In the genomic region with DNA sequence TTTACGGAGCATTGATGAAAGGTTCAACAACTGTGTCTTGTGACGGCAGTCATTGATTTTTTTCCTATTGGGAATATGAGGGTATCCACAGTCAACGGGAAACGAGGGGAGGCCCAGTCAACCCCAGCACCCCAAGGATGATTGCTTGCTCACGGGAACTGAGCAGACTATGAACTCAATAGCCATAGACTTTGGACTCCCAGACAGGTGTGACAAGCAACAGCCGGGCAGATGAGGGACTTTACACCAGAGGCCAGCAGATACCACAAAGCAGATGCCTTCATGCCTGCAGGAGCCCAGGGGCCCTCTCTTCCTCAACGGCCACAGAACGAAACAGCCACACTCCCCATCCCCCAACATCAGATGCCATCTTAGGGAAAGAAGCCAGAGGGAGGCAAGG, we compare ENCODE assay signal across 2 cellular contexts.
TF ChIP-seq lines count a peak whose summit lies in the region.

No MANE protein-coding gene starts in this region.

TF ChIP-seq in HepG2, 621 proteins besides CTCF, POLR2A, EP300 and RAD21 (continued from another document):
- TF ChIP-seq, protein P1, sequence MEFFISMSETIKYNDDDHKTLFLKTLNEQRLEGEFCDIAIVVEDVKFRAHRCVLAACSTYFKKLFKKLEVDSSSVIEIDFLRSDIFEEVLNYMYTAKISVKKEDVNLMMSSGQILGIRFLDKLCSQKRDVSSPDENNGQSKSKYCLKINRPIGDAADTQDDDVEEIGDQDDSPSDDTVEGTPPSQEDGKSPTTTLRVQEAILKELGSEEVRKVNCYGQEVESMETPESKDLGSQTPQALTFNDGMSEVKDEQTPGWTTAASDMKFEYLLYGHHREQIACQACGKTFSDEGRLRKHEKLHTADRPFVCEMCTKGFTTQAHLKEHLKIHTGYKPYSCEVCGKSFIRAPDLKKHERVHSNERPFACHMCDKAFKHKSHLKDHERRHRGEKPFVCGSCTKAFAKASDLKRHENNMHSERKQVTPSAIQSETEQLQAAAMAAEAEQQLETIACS (CRISPR knock-in tag; IDR thresholded peaks at IDR 0.05), result no peak
- TF ChIP-seq ZNF792 (CRISPR knock-in tag; IDR thresholded peaks at IDR 0.05) (no peak), ZNF720 (CRISPR knock-in tag; IDR thresholded peaks at IDR 0.05) (no peak), ATF7-NPFF (CRISPR knock-in tag; IDR thresholded peaks at IDR 0.05; ENCODE audit: low read depth) (no peak), NFRKB (IDR thresholded peaks at IDR 0.05) (no peak), SPEN (CRISPR knock-in tag; IDR thresholded peaks at IDR 0.05; ENCODE audit: low read depth) (no peak), NAIF1 (CRISPR knock-in tag; IDR thresholded peaks at IDR 0.05; ENCODE audit: borderline replicate concordance) (no peak), ZNF333 (CRISPR knock-in tag; IDR thresholded peaks at IDR 0.05; ENCODE audit: borderline replicate concordance) (no peak), KLF11 (CRISPR knock-in tag; IDR thresholded peaks at IDR 0.05) (no peak), ZNF546 (CRISPR knock-in tag; conservative IDR thresholded peaks at IDR 0.05) (no peak)

TF ChIP-seq in IMR-90, 13 proteins besides CTCF, POLR2A, EP300 and RAD21 (continued from another document):
- TF ChIP-seq, protein P2, sequence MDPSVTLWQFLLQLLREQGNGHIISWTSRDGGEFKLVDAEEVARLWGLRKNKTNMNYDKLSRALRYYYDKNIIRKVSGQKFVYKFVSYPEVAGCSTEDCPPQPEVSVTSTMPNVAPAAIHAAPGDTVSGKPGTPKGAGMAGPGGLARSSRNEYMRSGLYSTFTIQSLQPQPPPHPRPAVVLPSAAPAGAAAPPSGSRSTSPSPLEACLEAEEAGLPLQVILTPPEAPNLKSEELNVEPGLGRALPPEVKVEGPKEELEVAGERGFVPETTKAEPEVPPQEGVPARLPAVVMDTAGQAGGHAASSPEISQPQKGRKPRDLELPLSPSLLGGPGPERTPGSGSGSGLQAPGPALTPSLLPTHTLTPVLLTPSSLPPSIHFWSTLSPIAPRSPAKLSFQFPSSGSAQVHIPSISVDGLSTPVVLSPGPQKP (IDR thresholded peaks at IDR 0.05; ENCODE audit: borderline replicate concordance, low read depth, low read length), result no peak
- TF ChIP-seq MXI1 (IDR thresholded peaks at IDR 0.05; ENCODE audit: borderline replicate concordance, low read depth, low read length) (no peak), NFE2L2 (IDR thresholded peaks at IDR 0.05; ENCODE audit: low read depth, low read length) (no peak), CHD1 (IDR thresholded peaks at IDR 0.05; ENCODE audit: low read depth, low read length) (no peak), FOS (IDR thresholded peaks at IDR 0.05; ENCODE audit: low read depth, low read length) (no peak), MAZ (IDR thresholded peaks at IDR 0.05; ENCODE audit: borderline replicate concordance, low read depth, low read length) (no peak), SMC3 (IDR thresholded peaks at IDR 0.05; ENCODE audit: low read depth, low read length) (no peak), RFX5 (IDR thresholded peaks at IDR 0.05; ENCODE audit: low read depth, low read length) (no peak), CEBPB (IDR thresholded peaks at IDR 0.05; ENCODE audit: low read depth, low read length) (no peak)
- TF ChIP-seq, protein P3, sequence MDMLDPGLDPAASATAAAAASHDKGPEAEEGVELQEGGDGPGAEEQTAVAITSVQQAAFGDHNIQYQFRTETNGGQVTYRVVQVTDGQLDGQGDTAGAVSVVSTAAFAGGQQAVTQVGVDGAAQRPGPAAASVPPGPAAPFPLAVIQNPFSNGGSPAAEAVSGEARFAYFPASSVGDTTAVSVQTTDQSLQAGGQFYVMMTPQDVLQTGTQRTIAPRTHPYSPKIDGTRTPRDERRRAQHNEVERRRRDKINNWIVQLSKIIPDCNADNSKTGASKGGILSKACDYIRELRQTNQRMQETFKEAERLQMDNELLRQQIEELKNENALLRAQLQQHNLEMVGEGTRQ (IDR thresholded peaks at IDR 0.05; ENCODE audit: low read depth, low read length), result no peak
